In genomic region chr21:39086547-39086946, GRCh38 we compare ENCODE assay signal across 18 cellular contexts.
A peak's percentile ranks its signal among the peaks of the same experiment; 100 is the strongest.
DNase-seq lines count a peak whose midpoint lies in the region; ATAC-seq, FAIRE-seq and TF ChIP-seq lines count a peak whose summit lies in the region.
"Had no signal": no experiment of that assay in that cellular context is flagged by ENCODE, and none has a peak within 500 bp of the region (broad histone marks: within the 10 kb centered on the region; RNA-seq: fewer than 3 reads in every experiment).

No MANE protein-coding gene starts in this region.

- intact Hi-C loops in lower lobe of right lung (cut with DNase I): no loop called here

- H3K27me3 ChIP-seq in H7 (ENCODE audit: control insufficient read depth, insufficient read depth, low read length) (no peaks in the 10 kb centered on the region), lower lobe of right lung (ENCODE audit: low read depth) (no peaks in the 10 kb centered on the region)
- H3K27me3 ChIP-seq: adrenal gland had no signal

- ATAC-seq in lower lobe of right lung (no peak), GM21825 (IDR thresholded peaks at IDR 0.05; ENCODE audit: unreplicated experiment) (no peak)
- ATAC-seq: activated T-helper 17 cell treated with anti-CD3 and anti-CD28 coated beads, Interleukin-2, amount 50 U/mL, for 72 hours; Panc1; WTC11 had no signal

- no peaks in the 10 kb centered on the region for H3K9me3 ChIP-seq in lower lobe of right lung
- H3K9me3 ChIP-seq: adrenal gland had no signal

- TF ChIP-seq CTCF in AG10803 (conservative IDR thresholded peaks at IDR 0.05; ENCODE audit: low read length): peak; percentile 10; the same call in 1 of the 2 replicates
- TF ChIP-seq CTCF in astrocyte of the spinal cord (IDR thresholded peaks at IDR 0.05; ENCODE audit: low read depth, low read length): peak; percentile 16
- peak; percentile 8 for TF ChIP-seq CTCF in lower lobe of right lung (IDR thresholded peaks at IDR 0.05)

- no peak for FAIRE-seq in RCC 7860 (lab: Jason Lieb, UNC)

- H3K36me3 ChIP-seq in H7 (replicated peaks; ENCODE audit: control insufficient read depth, insufficient read depth, low read length): no peaks in the 10 kb centered on the region
- H3K36me3 ChIP-seq in lower lobe of right lung: no peaks in the 10 kb centered on the region
- H3K36me3 ChIP-seq: adrenal gland had no signal

- no peak overlapping the region for H3K4me3 ChIP-seq in AG10803 (ENCODE audit: low read length)
- H3K4me3 ChIP-seq in H7 (ENCODE audit: insufficient read depth, low read depth, low read length): no peak overlapping the region
- no peak overlapping the region for H3K4me3 ChIP-seq in astrocyte of the spinal cord (ENCODE audit: low read depth, low read length)
- no peak overlapping the region for H3K4me3 ChIP-seq in lower lobe of right lung
- H3K4me3 ChIP-seq: adrenal gland had no signal

- no peak for DNase-seq in AG10803 (ENCODE audit: low read depth)
- peak; percentile 57 for DNase-seq in H7
- no peak for DNase-seq in astrocyte of the spinal cord (ENCODE audit: low read depth, low spot score)
- no peak for DNase-seq in lower lobe of right lung
- no peak for DNase-seq in dermis blood vessel endothelial cell
- no peak for DNase-seq in RCC 7860 (ENCODE audit: low spot score)
- no peak for DNase-seq in T-helper 9 cell
- DNase-seq: activated CD8-positive, alpha-beta memory T cell treated with anti-CD3 and anti-CD28 coated beads for 24 hours; adrenal gland; AML-193; mesendoderm; NCI-H1105 treated with DMSO at 0.1 percent for 48 hours; NCI-H2171; NCI-H774 had no signal

- H3K27ac ChIP-seq in lower lobe of right lung: no peak overlapping the region
- H3K27ac ChIP-seq: adrenal gland had no signal

- in situ Hi-C loops in astrocyte of the spinal cord (cut with HindIII; ENCODE audit: low sequenced_read_pairs): no loop called here

- peaks cover 24% of the 10 kb centered on the region for H3K4me1 ChIP-seq in lower lobe of right lung
